In the genomic region with DNA sequence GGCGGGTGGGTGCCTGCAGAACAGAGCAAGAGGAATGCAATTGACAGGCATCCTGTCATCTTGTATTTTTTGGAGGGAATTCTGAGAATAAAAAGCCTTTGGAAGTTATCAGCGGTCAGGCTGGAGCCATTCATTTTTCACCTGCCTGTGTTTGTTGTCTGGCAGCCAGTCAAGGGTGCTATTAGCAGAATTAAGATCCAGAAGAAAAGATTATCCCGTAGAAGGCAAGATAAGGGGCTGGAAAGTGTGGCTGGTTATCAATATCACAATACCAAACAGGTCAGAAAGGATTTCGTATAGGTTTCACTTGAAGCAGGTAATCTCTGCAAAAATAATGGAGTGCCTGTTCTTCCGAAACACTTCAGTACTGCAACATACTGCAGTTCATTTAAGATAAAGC, we compare ENCODE assay signal across 18 cellular contexts.
A peak's percentile ranks its signal among the peaks of the same experiment; 100 is the strongest.
DNase-seq lines count a peak whose midpoint lies in the region; ATAC-seq and TF ChIP-seq lines count a peak whose summit lies in the region.
"Had no signal": no experiment of that assay in that cellular context is flagged by ENCODE, and none has a peak within 500 bp of the region (broad histone marks: within the 10 kb centered on the region; RNA-seq: fewer than 3 reads in every experiment).

No MANE protein-coding gene starts in this region.

- no peaks in the 10 kb centered on the region for H4K20me1 ChIP-seq in hepatocyte (ENCODE audit: insufficient read depth, poor library complexity, severe bottlenecking)

- no peaks in the 10 kb centered on the region for H3K36me3 ChIP-seq in BE2C
- H3K36me3 ChIP-seq in HEK293 (ENCODE audit: control insufficient read depth in 2 of 2, insufficient read depth in 1 of 2, low read length in 2 of 2), result no peaks in the 10 kb centered on the region
- no peaks in the 10 kb centered on the region for H3K36me3 ChIP-seq in hepatocyte (replicated peaks; ENCODE audit: insufficient read depth, low read depth)
- no peaks in the 10 kb centered on the region for H3K36me3 ChIP-seq in lower lobe of right lung

- no peaks in the 10 kb centered on the region for H3K79me2 ChIP-seq in hepatocyte

- peak overlapping the region; percentile 54 for H3K4me2 ChIP-seq in hepatocyte
- H3K4me2 ChIP-seq: A549 had no signal

- H2AFZ ChIP-seq in hepatocyte, result no peak overlapping the region
- H2AFZ ChIP-seq: GM23248 had no signal

- H3K27ac ChIP-seq in HEK293 (ENCODE audit: extremely low read depth, low read depth, low read length) (no peak overlapping the region), hepatocyte (no peak overlapping the region), lower lobe of right lung (no peak overlapping the region)
- H3K27ac ChIP-seq: A549, GM23248 had no signal

- H3K27ac Mint-ChIP-seq in WTC11, result no peak overlapping the region
- H3K27ac Mint-ChIP-seq in activated T-cell treated with anti-CD3 and anti-CD28 coated beads, Interleukin-2, amount 50 U/mL, for 72 hours, result no peak overlapping the region
- H3K27ac Mint-ChIP-seq: CD14-positive monocyte, HFFc6 had no signal

- H3K4me1 ChIP-seq in BE2C (peaks cover 14% of the 10 kb centered on the region), HEK293 (ENCODE audit: control insufficient read depth, insufficient read depth, low read length) (peaks cover 8% of the 10 kb centered on the region; the same call in 1 of the 2 replicates), hepatocyte (ENCODE audit: insufficient read depth) (peaks cover 7% of the 10 kb centered on the region), lower lobe of right lung (peaks cover 1% of the 10 kb centered on the region)
- H3K4me1 ChIP-seq: A549 had no signal

- H3K4me3 ChIP-seq in BE2C (ENCODE audit: low read depth, low read length) (no peak overlapping the region), HEK293 (ENCODE audit: low read depth, low read length) (no peak overlapping the region), hepatocyte (no peak overlapping the region), lower lobe of right lung (no peak overlapping the region)
- H3K4me3 ChIP-seq: A549, GM23248 had no signal

- H3K36me3 Mint-ChIP-seq in WTC11, result no peaks in the 10 kb centered on the region
- H3K36me3 Mint-ChIP-seq in activated T-cell treated with anti-CD3 and anti-CD28 coated beads, Interleukin-2, amount 50 U/mL, for 72 hours (ENCODE audit: insufficient read depth in 2 of 2), result no peaks in the 10 kb centered on the region
- H3K36me3 Mint-ChIP-seq: CD14-positive monocyte had no signal

- H3K9me3 Mint-ChIP-seq in WTC11, result peaks cover 6% of the 10 kb centered on the region
- H3K9me3 Mint-ChIP-seq in activated T-cell treated with anti-CD3 and anti-CD28 coated beads, Interleukin-2, amount 50 U/mL, for 72 hours, result no peaks in the 10 kb centered on the region
- H3K9me3 Mint-ChIP-seq: HFFc6 had no signal

- H3K27me3 ChIP-seq in BE2C (no peaks in the 10 kb centered on the region), hepatocyte (peaks cover 4% of the 10 kb centered on the region), lower lobe of right lung (ENCODE audit: low read depth) (peaks cover 13% of the 10 kb centered on the region)

- ATAC-seq in WTC11 (no peak), lower lobe of right lung (no peak)
- ATAC-seq in activated T-cell treated with anti-CD3 and anti-CD28 coated beads, Interleukin-2, amount 50 U/mL, for 72 hours (replicated peaks in 1 of 2), result no peak
- ATAC-seq: A549 had no signal

- DNase-seq in BE2C (peak; percentile 59), NCI-H82 (lab: John Stamatoyannopoulos, UW) (peak; percentile 15), hepatocyte (ENCODE audit: low spot score) (no peak), WTC11 (ENCODE audit: low spot score) (no peak), SIG-M5 (lab: John Stamatoyannopoulos, UW) (no peak), lower lobe of right lung (no peak)
- no peak for DNase-seq in activated T-cell treated with anti-CD3 and anti-CD28 coated beads, Interleukin-2, amount 50 U/mL, for 72 hours
- DNase-seq: DND-41, GF-D8, HFFc6, NCI-H1048, NCI-H1930, NCI-H226, NCI-H526 treated with DMSO at 0.1 percent for 48 hours had no signal

- no peaks in the 10 kb centered on the region for H3K9me3 ChIP-seq in BE2C
- H3K9me3 ChIP-seq in HEK293 (ENCODE audit: control insufficient read depth, insufficient read depth, low read depth, low read length), result no peaks in the 10 kb centered on the region
- H3K9me3 ChIP-seq in hepatocyte (ENCODE audit: low read depth), result no peaks in the 10 kb centered on the region
- no peaks in the 10 kb centered on the region for H3K9me3 ChIP-seq in lower lobe of right lung
- H3K9me3 ChIP-seq: A549 had no signal

- WGBS in hepatocyte (ENCODE audit: low lambda C conversion rate, missing lambda C conversion rate), result 23% methylated on average over 5 of the region's 5 CpGs

- H3K9me2 ChIP-seq in hepatocyte (replicated peaks; ENCODE audit: insufficient read depth), result no peaks in the 10 kb centered on the region

- H3K27me3 Mint-ChIP-seq in WTC11 (ENCODE audit: low read depth), result peaks cover 29% of the 10 kb centered on the region
- peaks cover 47% of the 10 kb centered on the region for H3K27me3 Mint-ChIP-seq in activated T-cell treated with anti-CD3 and anti-CD28 coated beads, Interleukin-2, amount 50 U/mL, for 72 hours (ENCODE audit: low read depth)

- H3K4me1 Mint-ChIP-seq in WTC11, result peaks cover 25% of the 10 kb centered on the region
- H3K4me1 Mint-ChIP-seq in activated T-cell treated with anti-CD3 and anti-CD28 coated beads, Interleukin-2, amount 50 U/mL, for 72 hours (ENCODE audit: low read depth), result peaks cover 4% of the 10 kb centered on the region
- H3K4me1 Mint-ChIP-seq: CD14-positive monocyte had no signal

- intact Hi-C loops in lower lobe of right lung (cut with DNase I), result no loop called here

- no peak overlapping the region for H3K4me3 Mint-ChIP-seq in WTC11
- H3K4me3 Mint-ChIP-seq in activated T-cell treated with anti-CD3 and anti-CD28 coated beads, Interleukin-2, amount 50 U/mL, for 72 hours, result no peak overlapping the region
- H3K4me3 Mint-ChIP-seq: CD14-positive monocyte, HFFc6 had no signal

- POLR2A ChIA-PET in HEK293 (lab: Yijun Ruan, JAX), result no interaction called here
- POLR2A ChIA-PET in WTC11 (lab: Charles Lee), result no interaction called here

- TF ChIP-seq CTCF in BE2C (IDR thresholded peaks at IDR 0.05; ENCODE audit: low read depth, low read length) (no peak), HEK293 (tag by site-specific recombination; IDR thresholded peaks at IDR 0.05) (no peak), hepatocyte (IDR thresholded peaks at IDR 0.05; ENCODE audit: poor library complexity) (no peak), WTC11 (IDR thresholded peaks at IDR 0.05) (no peak), lower lobe of right lung (IDR thresholded peaks at IDR 0.05) (no peak)

- CTCF ChIA-PET in HEK293 (lab: Yijun Ruan, JAX) (no interaction called here), WTC11 (lab: Charles Lee) (interaction anchor here (1.2 kb wide), 1 partner anchor 296 kb away, joined by 5 read pairs; no protein-coding TSS in a partner anchor)

TF ChIP-seq in HEK293, 187 proteins besides CTCF, POLR2A, EP300 and RAD21:
- TF ChIP-seq ZNF416 (tag by site-specific recombination; IDR thresholded peaks at IDR 0.05), result no peak
- TF ChIP-seq, protein P1, sequence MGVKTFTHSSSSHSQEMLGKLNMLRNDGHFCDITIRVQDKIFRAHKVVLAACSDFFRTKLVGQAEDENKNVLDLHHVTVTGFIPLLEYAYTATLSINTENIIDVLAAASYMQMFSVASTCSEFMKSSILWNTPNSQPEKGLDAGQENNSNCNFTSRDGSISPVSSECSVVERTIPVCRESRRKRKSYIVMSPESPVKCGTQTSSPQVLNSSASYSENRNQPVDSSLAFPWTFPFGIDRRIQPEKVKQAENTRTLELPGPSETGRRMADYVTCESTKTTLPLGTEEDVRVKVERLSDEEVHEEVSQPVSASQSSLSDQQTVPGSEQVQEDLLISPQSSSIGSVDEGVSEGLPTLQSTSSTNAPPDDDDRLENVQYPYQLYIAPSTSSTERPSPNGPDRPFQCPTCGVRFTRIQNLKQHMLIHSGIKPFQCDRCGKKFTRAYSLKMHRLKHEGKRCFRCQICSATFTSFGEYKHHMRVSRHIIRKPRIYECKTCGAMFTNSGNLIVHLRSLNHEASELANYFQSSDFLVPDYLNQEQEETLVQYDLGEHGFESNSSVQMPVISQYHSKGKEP (tag by site-specific recombination; IDR thresholded peaks at IDR 0.05), result 0 out of 2 replicates have a peak, but pooled peaks have one; percentile 46

TF ChIP-seq in WTC11, 78 proteins besides CTCF, POLR2A, EP300 and RAD21 (continues in another document):
- TF ChIP-seq, protein P2, sequence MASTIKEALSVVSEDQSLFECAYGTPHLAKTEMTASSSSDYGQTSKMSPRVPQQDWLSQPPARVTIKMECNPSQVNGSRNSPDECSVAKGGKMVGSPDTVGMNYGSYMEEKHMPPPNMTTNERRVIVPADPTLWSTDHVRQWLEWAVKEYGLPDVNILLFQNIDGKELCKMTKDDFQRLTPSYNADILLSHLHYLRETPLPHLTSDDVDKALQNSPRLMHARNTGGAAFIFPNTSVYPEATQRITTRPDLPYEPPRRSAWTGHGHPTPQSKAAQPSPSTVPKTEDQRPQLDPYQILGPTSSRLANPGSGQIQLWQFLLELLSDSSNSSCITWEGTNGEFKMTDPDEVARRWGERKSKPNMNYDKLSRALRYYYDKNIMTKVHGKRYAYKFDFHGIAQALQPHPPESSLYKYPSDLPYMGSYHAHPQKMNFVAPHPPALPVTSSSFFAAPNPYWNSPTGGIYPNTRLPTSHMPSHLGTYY (CRISPR knock-in tag; IDR thresholded peaks at IDR 0.05), result no peak
- TF ChIP-seq KAT7 (CRISPR knock-in tag; IDR thresholded peaks at IDR 0.05; ENCODE audit: borderline replicate concordance), result no peak
- TF ChIP-seq ZBTB21 (CRISPR knock-in tag; IDR thresholded peaks at IDR 0.05; ENCODE audit: borderline replicate concordance), result no peak
- no peak for TF ChIP-seq CBFB (CRISPR knock-in tag; IDR thresholded peaks at IDR 0.05; ENCODE audit: low read depth)
- TF ChIP-seq IRF2 (CRISPR knock-in tag; IDR thresholded peaks at IDR 0.05; ENCODE audit: borderline replicate concordance, low read depth), result no peak
- TF ChIP-seq ZNF317 (CRISPR knock-in tag; IDR thresholded peaks at IDR 0.05; ENCODE audit: borderline replicate concordance, low read depth), result no peak
- TF ChIP-seq ZNF138 (CRISPR knock-in tag; conservative IDR thresholded peaks at IDR 0.05), result no peak
- no peak for TF ChIP-seq TCF7 (CRISPR knock-in tag; IDR thresholded peaks at IDR 0.05; ENCODE audit: low read depth)

Comparison
In these comparisons a context has a peak if more than half of its experiments do, and no peak if none do; other contexts are left out.
1. DNase-seq: peak in BE2C (single experiment) and NCI-H82 (single experiment); none in hepatocyte (single experiment), WTC11 (single experiment), SIG-M5 (single experiment), activated T-cell treated with anti-CD3 and anti-CD28 coated beads, Interleukin-2, amount 50 U/mL, for 72 hours (0 of 2) and lower lobe of right lung (single experiment).